10 cellular contexts compared by ENCODE assay signal in genomic region chr22:40463727-40464126, GRCh38.
DNase-seq lines count a peak whose midpoint lies in the region; ATAC-seq and TF ChIP-seq lines count a peak whose summit lies in the region.
"Had no signal": no experiment of that assay in that cellular context is flagged by ENCODE, and none has a peak within 500 bp of the region (broad histone marks: within the 10 kb centered on the region; RNA-seq: fewer than 3 reads in every experiment).

No MANE protein-coding gene starts in this region.

- intact Hi-C loops in Calu3 (cut with micrococcal nuclease; ENCODE audit: unreplicated experiment), result no loop called here

- H3K4me3 Mint-ChIP-seq in progenitor cell of endocrine pancreas (ENCODE audit: low read depth) (no peak overlapping the region), Calu3 (ENCODE audit: low read depth, unreplicated experiment) (no peak overlapping the region)

- H3K4me1 Mint-ChIP-seq in progenitor cell of endocrine pancreas (ENCODE audit: low read depth) (no peaks in the 10 kb centered on the region), Calu3 (ENCODE audit: low read depth, unreplicated experiment) (no peaks in the 10 kb centered on the region)

- CTCF ChIA-PET in Calu3 (lab: Charles Lee), result no interaction called here

- no peak for TF ChIP-seq CTCF in GM12875 (IDR thresholded peaks at IDR 0.05; ENCODE audit: borderline replicate concordance, insufficient read depth, low read depth, low read length)
- TF ChIP-seq CTCF in progenitor cell of endocrine pancreas (IDR thresholded peaks at IDR 0.05; ENCODE audit: unreplicated experiment), result no peak
- no peak for TF ChIP-seq CTCF in Calu3 (IDR thresholded peaks at IDR 0.05; ENCODE audit: unreplicated experiment)

- DNase-seq in MV-4-11 (lab: John Stamatoyannopoulos, UW), result peak; percentile 57
- peak; percentile 66 for DNase-seq in activated effector memory CD4-positive, alpha-beta T cell treated with anti-CD3 and anti-CD28 coated beads, Interleukin-2, amount 50 U/mL, for 16 hours
- DNase-seq in progenitor cell of endocrine pancreas (ENCODE audit: low spot score, unreplicated experiment), result no peak
- DNase-seq in RPMI8226, result no peak
- no peak for DNase-seq in NCI-H2196 (lab: John Stamatoyannopoulos, UW; ENCODE audit: unreplicated experiment)
- DNase-seq in Calu3, result no peak
- DNase-seq: H7, NCI-H1092 had no signal

- BruUV-seq in Calu3 (replicated peaks; lab: Mats Ljungman, UMichigan), result no TSS peak

- no peaks in the 10 kb centered on the region for H3K9me3 Mint-ChIP-seq in progenitor cell of endocrine pancreas (ENCODE audit: low read depth)
- H3K9me3 Mint-ChIP-seq in Calu3 (ENCODE audit: low read depth, unreplicated experiment), result no peaks in the 10 kb centered on the region

- no peak for ATAC-seq in GM21619 (IDR thresholded peaks at IDR 0.05; ENCODE audit: unreplicated experiment)

- peak overlapping the region; percentile 62 for H3K4me3 ChIP-seq in GM12875 (ENCODE audit: low read depth, low read length)

- H3K36me3 Mint-ChIP-seq in progenitor cell of endocrine pancreas (ENCODE audit: insufficient read depth) (peaks cover 7% of the 10 kb centered on the region), Calu3 (ENCODE audit: insufficient read depth, unreplicated experiment) (peaks cover 16% of the 10 kb centered on the region)

- H3K27me3 Mint-ChIP-seq in progenitor cell of endocrine pancreas, result no peaks in the 10 kb centered on the region
- H3K27me3 Mint-ChIP-seq in Calu3 (ENCODE audit: unreplicated experiment), result no peaks in the 10 kb centered on the region

- peak overlapping the region; percentile 45 for H3K27ac Mint-ChIP-seq in progenitor cell of endocrine pancreas
- no peak overlapping the region for H3K27ac Mint-ChIP-seq in Calu3 (ENCODE audit: unreplicated experiment)

Comparison
In these comparisons a context has a peak if more than half of its experiments do, and no peak if none do; other contexts are left out.
1. DNase-seq: peak in MV-4-11 (single experiment) and activated effector memory CD4-positive, alpha-beta T cell treated with anti-CD3 and anti-CD28 coated beads, Interleukin-2, amount 50 U/mL, for 16 hours (single experiment); none in progenitor cell of endocrine pancreas (single experiment), RPMI8226 (single experiment), NCI-H2196 (single experiment) and Calu3 (single experiment).